ENCODE assay signal across 23 cellular contexts in the genomic region with DNA sequence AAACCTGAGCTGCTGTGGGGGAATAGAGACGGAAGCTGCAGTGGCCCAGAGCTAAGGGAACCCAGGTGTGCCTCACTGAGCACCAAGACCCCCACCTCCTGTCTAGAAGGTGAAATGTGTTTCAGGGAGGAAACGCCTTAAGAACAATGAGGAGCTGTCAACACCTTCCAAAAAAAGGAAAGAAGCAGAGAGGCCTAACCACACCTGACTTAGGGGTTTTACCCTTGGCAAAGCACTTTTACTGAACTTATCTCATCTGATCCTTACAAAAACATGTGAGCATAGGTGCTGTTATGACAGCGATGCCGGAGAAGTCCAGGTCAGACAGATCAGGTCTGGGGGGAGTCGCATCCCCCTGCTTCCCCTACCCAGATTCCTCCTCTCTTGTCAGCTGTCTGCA. TPM values are rescaled to one million over a fixed set of nuclear protein-coding genes. Genes with fewer than 3 reads are reported as not detected.
A peak's percentile ranks its signal among the peaks of the same experiment; 100 is the strongest.
DNase-seq lines count a peak whose midpoint lies in the region; ATAC-seq, FAIRE-seq and TF ChIP-seq lines count a peak whose summit lies in the region.
"Had no signal": no experiment of that assay in that cellular context is flagged by ENCODE, and none has a peak within 500 bp of the region (broad histone marks: within the 10 kb centered on the region; RNA-seq: fewer than 3 reads in every experiment).

No MANE protein-coding gene starts in this region.

- no peaks in the 10 kb centered on the region for H3K9me3 Mint-ChIP-seq in activated CD4-positive, alpha-beta T cell treated with anti-CD3 and anti-CD28 coated beads for 36 hours (ENCODE audit: low read depth)
- H3K9me3 Mint-ChIP-seq in neural progenitor cell = no peaks in the 10 kb centered on the region
- H3K9me3 Mint-ChIP-seq: activated T-helper 2 cell treated with anti-CD3 and anti-CD28 coated beads, Interferon-gamma antibody, Interleukin-2, Interleukin-4, amounts not matched to agents 10 μg/mL and 5 μg/mL and 100 μg/mL, durations not matched to agents 14 hours and 24 hours and 36 hours; type B pancreatic cell had no signal

- CTCF ChIA-PET in activated CD4-positive, alpha-beta T cell treated with anti-CD3 and anti-CD28 coated beads for 36 hours (lab: Charles Lee) = interaction anchor here (0.5 to 3.0 kb wide), 6 partner anchors 17 to 134 kb away, joined by 3 to 9 read pairs (median 4); a partner anchor contains a TSS
- CTCF ChIA-PET in HCT116 (lab: Charles Lee) (no interaction called here), GM12878 (lab: Yijun Ruan, JAX) (interaction anchor here (0.9 to 8.6 kb wide), 11 partner anchors 10 to 120 kb away, joined by 3 to 146 read pairs (median 9); a partner anchor contains a TSS)

- H3K9ac ChIP-seq in HCT116 (ENCODE audit: low read length) = no peak overlapping the region
- H3K9ac ChIP-seq in GM12878 (ENCODE audit: control insufficient read depth, insufficient read depth, low read length) = no peak overlapping the region
- no peak overlapping the region for H3K9ac ChIP-seq in neural progenitor cell

- H3K9me3 ChIP-seq in HCT116 (ENCODE audit: control insufficient read depth in 1 of 2, insufficient read depth in 1 of 2, low read depth in 1 of 2, low read length in 2 of 2) = no peaks in the 10 kb centered on the region
- H3K9me3 ChIP-seq in GM12878 (replicated peaks; ENCODE audit: control insufficient read depth, insufficient read depth, low read length) = no peaks in the 10 kb centered on the region
- no peaks in the 10 kb centered on the region for H3K9me3 ChIP-seq in neural progenitor cell (ENCODE audit: low read depth)
- H3K9me3 ChIP-seq: breast epithelium, colonic mucosa, stomach had no signal

- SMC1A ChIA-PET in GM12878 (lab: Charles Lee; ENCODE audit: uncharacterized antibody, unreplicated experiment) = interaction anchor here (1.3 to 17.5 kb wide), 9 partner anchors 11 to 96 kb away, joined by 5 to 240 read pairs (median 13); a partner anchor contains a TSS

- TF ChIP-seq EP300 in GM12878 (IDR thresholded peaks at IDR 0.05; ENCODE audit: borderline replicate concordance in 1 of 2, control insufficient read depth in 1 of 2, low read depth in 2 of 2, low read length in 2 of 2) = peak in 1 of 2 experiments; percentile 15; a peak in 1 of 4 replicates

- H3K4me1 ChIP-seq in HCT116 (ENCODE audit: control insufficient read depth in 1 of 2, insufficient read depth in 2 of 2, low read length in 2 of 2) (peaks cover 38 to 52% of the 10 kb centered on the region in 2 experiments), GM12878 (ENCODE audit: control insufficient read depth, insufficient read depth, low read length) (peaks cover 87% of the 10 kb centered on the region), neural progenitor cell (peaks cover 25% of the 10 kb centered on the region)
- H3K4me1 ChIP-seq: colonic mucosa had no signal

- H3K27me3 ChIP-seq in HCT116 (ENCODE audit: insufficient read depth, low read length) = no peaks in the 10 kb centered on the region
- no peaks in the 10 kb centered on the region for H3K27me3 ChIP-seq in GM12878 (replicated peaks in 1 of 2; ENCODE audit: control insufficient read depth in 2 of 2, insufficient read depth in 2 of 2, low read length in 1 of 2)
- H3K27me3 ChIP-seq in neural progenitor cell = peaks cover 21% of the 10 kb centered on the region
- H3K27me3 ChIP-seq: breast epithelium, colonic mucosa had no signal

- no peaks in the 10 kb centered on the region for H3K79me2 ChIP-seq in HCT116 (ENCODE audit: insufficient read depth, low read length)
- peaks cover 1% of the 10 kb centered on the region; the same call in 1 of the 2 replicates for H3K79me2 ChIP-seq in GM12878 (ENCODE audit: control insufficient read depth, insufficient read depth, low read length)
- H3K79me2 ChIP-seq in neural progenitor cell (ENCODE audit: low read depth) = no peaks in the 10 kb centered on the region

- FAIRE-seq in GM12878 (lab: Jason Lieb, UNC) = no peak
- FAIRE-seq: H54 had no signal

- no peak overlapping the region for H3K27ac Mint-ChIP-seq in activated CD4-positive, alpha-beta T cell treated with anti-CD3 and anti-CD28 coated beads for 36 hours
- no peak overlapping the region for H3K27ac Mint-ChIP-seq in neural progenitor cell
- H3K27ac Mint-ChIP-seq: activated T-helper 2 cell treated with anti-CD3 and anti-CD28 coated beads, Interferon-gamma antibody, Interleukin-2, Interleukin-4, amounts not matched to agents 10 μg/mL and 5 μg/mL and 100 μg/mL, durations not matched to agents 14 hours and 24 hours and 36 hours had no signal

- POLR2A ChIA-PET in activated CD4-positive, alpha-beta T cell treated with anti-CD3 and anti-CD28 coated beads for 36 hours (lab: Charles Lee) = no interaction called here
- POLR2A ChIA-PET in HCT116 (lab: Charles Lee) = interaction anchor here (1.1 to 9.1 kb wide), 5 partner anchors 9 to 20 kb away, joined by 3 to 119 read pairs (median 3); a partner anchor contains a TSS
- POLR2A ChIA-PET in GM12878 (lab: Charles Lee) = interaction anchor here (1.1 to 10.4 kb wide), 9 partner anchors 8 to 99 kb away, joined by 3 to 243 read pairs (median 5); a partner anchor contains a TSS

- H3K4me2 ChIP-seq in HCT116 (ENCODE audit: low read length) (peak overlapping the region; percentile 44), GM12878 (ENCODE audit: control insufficient read depth, insufficient read depth) (peak overlapping the region; percentile 74), neural progenitor cell (peak overlapping the region; percentile 28)

- RAD21 ChIA-PET in HCT116 (lab: Charles Lee; ENCODE audit: low non-redundant PET in 1 of 2, low total read pairs in 2 of 2, uncharacterized antibody in 2 of 2, unreplicated experiment in 2 of 2) = interaction anchor here in 1 of 2 experiments (0.6 kb wide), 1 partner anchor 48 kb away, joined by 5 read pairs; no protein-coding TSS in a partner anchor
- RAD21 ChIA-PET in GM12878 (lab: Charles Lee; ENCODE audit: unreplicated experiment) = interaction anchor here (0.9 to 8.0 kb wide), 11 partner anchors 11 to 92 kb away, joined by 3 to 195 read pairs (median 8); a partner anchor contains a TSS

- no peak overlapping the region for H2AFZ ChIP-seq in HCT116 (ENCODE audit: low read depth, low read length, poor library complexity, severe bottlenecking)
- no peak overlapping the region; the same call in 1 of the 2 replicates for H2AFZ ChIP-seq in GM12878 (ENCODE audit: control insufficient read depth, low read depth, low read length)
- no peak overlapping the region for H2AFZ ChIP-seq in neural progenitor cell (replicated peaks)

- intact Hi-C loops in activated CD4-positive, alpha-beta T cell treated with anti-CD3 and anti-CD28 coated beads for 36 hours (cut with DNase I, micrococcal nuclease) = no loop called here
- intact Hi-C loops in HCT116 (cut with micrococcal nuclease) (no loop called here), GM12878 (cut with micrococcal nuclease; ENCODE audit: unreplicated experiment) (loop anchor here (2.0 kb wide), 1 partner anchor 16 kb away; a partner anchor contains a TSS)

- H3K36me3 Mint-ChIP-seq in activated CD4-positive, alpha-beta T cell treated with anti-CD3 and anti-CD28 coated beads for 36 hours (ENCODE audit: low read depth) = no peaks in the 10 kb centered on the region
- no peaks in the 10 kb centered on the region for H3K36me3 Mint-ChIP-seq in neural progenitor cell
- H3K36me3 Mint-ChIP-seq: type B pancreatic cell had no signal

- H3K27ac ChIP-seq in HCT116 (ENCODE audit: low read depth, low read length) = no peak overlapping the region
- H3K27ac ChIP-seq in GM12878 (ENCODE audit: control insufficient read depth, insufficient read depth) = peak overlapping the region; percentile 77
- no peak overlapping the region for H3K27ac ChIP-seq in neural progenitor cell
- H3K27ac ChIP-seq: 22Rv1, breast epithelium, colonic mucosa, stomach had no signal

- ATAC-seq in activated CD4-positive, alpha-beta T cell treated with anti-CD3 and anti-CD28 coated beads for 36 hours = peak; percentile 51
- ATAC-seq in HCT116 (no peak), GM12878 (peak; percentile 16), HG03108 (IDR thresholded peaks at IDR 0.05; ENCODE audit: unreplicated experiment) (no peak), HG03439 (IDR thresholded peaks at IDR 0.05; ENCODE audit: unreplicated experiment) (no peak), HG03097 (IDR thresholded peaks at IDR 0.05; ENCODE audit: low FRiP score, unreplicated experiment) (no peak)

- TF ChIP-seq RAD21 in HCT116 (IDR thresholded peaks at IDR 0.05; ENCODE audit: low read depth) (no peak), GM12878 (IDR thresholded peaks at IDR 0.05; ENCODE audit: insufficient read depth, low read depth, low read length) (peak; percentile 9; the same call in 1 of the 2 replicates)

- peaks cover 8% of the 10 kb centered on the region for H3K27me3 Mint-ChIP-seq in activated CD4-positive, alpha-beta T cell treated with anti-CD3 and anti-CD28 coated beads for 36 hours
- H3K27me3 Mint-ChIP-seq in neural progenitor cell (ENCODE audit: insufficient read depth, low read depth) = no peaks in the 10 kb centered on the region
- H3K27me3 Mint-ChIP-seq: type B pancreatic cell had no signal

- H3K4me3 ChIP-seq in HCT116 (replicated peaks in 1 of 2; ENCODE audit: low read depth in 1 of 2, low read length in 2 of 2) = no peak overlapping the region
- H3K4me3 ChIP-seq in GM12878 = no peak overlapping the region; the same call in 1 of the 2 replicates
- no peak overlapping the region for H3K4me3 ChIP-seq in neural progenitor cell
- H3K4me3 ChIP-seq: breast epithelium, colonic mucosa, stomach had no signal

- H3K36me3 ChIP-seq in HCT116 (ENCODE audit: control insufficient read depth in 1 of 2, insufficient read depth in 2 of 2, low read length in 2 of 2) (no peaks in the 10 kb centered on the region), GM12878 (ENCODE audit: control insufficient read depth in 2 of 2, insufficient read depth in 2 of 2, low read length in 1 of 2) (no peaks in the 10 kb centered on the region), neural progenitor cell (no peaks in the 10 kb centered on the region)
- H3K36me3 ChIP-seq: breast epithelium, colonic mucosa, stomach had no signal

- TF ChIP-seq POLR2A in HCT116 (IDR thresholded peaks at IDR 0.05; ENCODE audit: borderline replicate concordance, extremely low read depth, insufficient read depth, insufficient read length) (no peak), GM12878 (IDR thresholded peaks at IDR 0.05; ENCODE audit: low read depth, low read length) (no peak)

- peaks cover 19% of the 10 kb centered on the region for H3F3A ChIP-seq in neural progenitor cell (ENCODE audit: low read depth)

- no peak for DNase-seq in activated CD4-positive, alpha-beta T cell treated with anti-CD3 and anti-CD28 coated beads for 36 hours
- no peak for DNase-seq in activated CD4-positive, alpha-beta T cell treated with anti-CD3 and anti-CD28 coated beads for 4 hours
- DNase-seq in HCT116 (ENCODE audit: low read depth, low spot score) = no peak
- no peak for DNase-seq in GM12878 (ENCODE audit: low read depth, low spot score)
- DNase-seq in neural progenitor cell (ENCODE audit: low spot score) = no peak
- DNase-seq: KBM-7; kidney glomerular epithelial cell; MV-4-11; NCI-H1694; SHP77 treated with DMSO at 0.1 percent for 48 hours; stimulated activated CD4-positive, alpha-beta T cell treated with anti-CD3 and anti-CD28 coated beads, Interleukin-4, amount 100 ng/mL, for 24 hours; T-helper 1 cell had no signal

- TF ChIP-seq CTCF in HCT116 (IDR thresholded peaks at IDR 0.05 in 2 of 3, conservative IDR thresholded peaks at IDR 0.05 in 1 of 3; ENCODE audit: borderline replicate concordance in 1 of 3, insufficient read depth in 1 of 3, low read depth in 2 of 3, low read length in 2 of 3) (no peak), GM12878 (IDR thresholded peaks at IDR 0.05 in 2 of 3, conservative IDR thresholded peaks at IDR 0.05 in 1 of 3; ENCODE audit: control insufficient read depth in 2 of 3, extremely low read depth in 1 of 3, insufficient read depth in 1 of 3, low read depth in 3 of 3, low read length in 3 of 3) (no peak; a peak in 1 of 6 replicates), neural progenitor cell (IDR thresholded peaks at IDR 0.05) (no peak)

- peaks cover 21% of the 10 kb centered on the region for H3K4me1 Mint-ChIP-seq in activated CD4-positive, alpha-beta T cell treated with anti-CD3 and anti-CD28 coated beads for 36 hours
- H3K4me1 Mint-ChIP-seq in neural progenitor cell = peaks cover 17% of the 10 kb centered on the region

- H3K9me2 ChIP-seq in HCT116 (ENCODE audit: insufficient read depth) = no peaks in the 10 kb centered on the region

- 62% methylated on average over 5 of the region's 5 CpGs for WGBS in GM12878 (ENCODE audit: insufficient coverage, insufficient replicate concordance, low lambda C conversion rate, missing lambda C conversion rate)

- in situ Hi-C loops in GM12878 (cut with MboI) = no loop called here

- BruUV-seq in HCT116 (replicated peaks; lab: Mats Ljungman, UMichigan) = no TSS peak
- BruUV-seq in GM12878 (replicated peaks; lab: Mats Ljungman, UMichigan) = no TSS peak

- H3K4me3 Mint-ChIP-seq in activated CD4-positive, alpha-beta T cell treated with anti-CD3 and anti-CD28 coated beads for 36 hours = no peak overlapping the region
- H3K4me3 Mint-ChIP-seq in neural progenitor cell = no peak overlapping the region
- H3K4me3 Mint-ChIP-seq: type B pancreatic cell had no signal

- H4K20me1 ChIP-seq in HCT116 (ENCODE audit: insufficient read depth) (no peaks in the 10 kb centered on the region), GM12878 (ENCODE audit: control insufficient read depth, insufficient read depth) (no peaks in the 10 kb centered on the region), neural progenitor cell (ENCODE audit: low read depth) (no peaks in the 10 kb centered on the region)

RNA-seq across cellular contexts. Expression of a gene that starts 16.1 kb away (rescaled TPM):
- 10 to 100 TPM; 31.3 to 35.9 TPM for total RNA-seq in activated CD4-positive, alpha-beta T cell treated with anti-CD3 and anti-CD28 coated beads for 36 hours
- total RNA-seq in HCT116 (2021; ENCODE audit: unreplicated experiment) (179 TPM), GM12878 (2014; rRNA removed) (186 and 198 TPM in 2 replicates), GM12878 (2014; rRNA removed; fragmentation: Illumina TruSeq; extraction: Trizol) (139 and 144 TPM in 2 replicates), GM12878 (2021) (315 and 321 TPM in 2 replicates), neural progenitor cell (ENCODE audit: low replicate concordance) (7.0 and 14.1 TPM in 2 replicates)
- 218 and 229 TPM in 2 replicates for polyA plus RNA-seq in HCT116 (2012)
- total RNA-seq in GM12878 (2013; cell fraction: nucleolus; rRNA removed) = 98.4 and 111 TPM in 2 replicates
- polyA plus RNA-seq in GM12878 (2011; ENCODE audit: low read depth) = 50.2 TPM
- polyA plus RNA-seq in GM12878 (2011; rRNA removed) (103 and 200 TPM in 2 replicates), GM12878 (2014; fragmentation: Illumina TruSeq; extraction: Trizol) (154 and 232 TPM in 2 replicates), GM12878 (2014; fragmentation: Nextera tagmentation; extraction: Ambion mirVana) (10 to 100 TPM; 25.2 to 48.4 TPM), GM12878 (2014; rRNA removed) (330 and 358 TPM in 2 replicates), GM12878 (2016; fragmentation: Nextera tagmentation; extraction: Ambion mirVana) (100 to 1,000 TPM; 604 to 637 TPM)
- polyA plus RNA-seq in GM12878 (2011; cell fraction: cytosol; rRNA removed) = 275 and 303 TPM in 2 replicates
- polyA plus RNA-seq in GM12878 (2011; cell fraction: nucleus; rRNA removed) = 252 and 284 TPM in 2 replicates
- polyA plus RNA-seq in GM12878 (2012) = 129 and 156 TPM in 2 replicates
- 81.2 and 140 TPM in 2 replicates for polyA minus RNA-seq in GM12878 (2011; rRNA and poly(A)+ RNA removed)
- polyA minus RNA-seq in GM12878 (2011; cell fraction: cytosol; rRNA and poly(A)+ RNA removed) = 55.9 and 57.9 TPM in 2 replicates
- polyA minus RNA-seq in GM12878 (2011; cell fraction: nucleus; rRNA and poly(A)+ RNA removed) = 58.8 and 96.6 TPM in 2 replicates

RNA-seq across cellular contexts. Expression of a gene that starts 35.2 kb away (rescaled TPM):
- total RNA-seq in activated CD4-positive, alpha-beta T cell treated with anti-CD3 and anti-CD28 coated beads for 36 hours = under 1 TPM in 1 of 2 experiments, not detected in 1; 0.05 TPM
- total RNA-seq in HCT116 (2021; ENCODE audit: unreplicated experiment) (0.05 TPM), GM12878 (2014; rRNA removed) (0.06 TPM in 1 of 2 replicates, not detected in the other), GM12878 (2014; rRNA removed; fragmentation: Illumina TruSeq; extraction: Trizol) (not detected in 2 replicates), GM12878 (2021) (0.05 TPM in 1 of 2 replicates, not detected in the other), neural progenitor cell (ENCODE audit: low replicate concordance) (0.03 TPM in 1 of 2 replicates, not detected in the other)
- 0.02 and 0.03 TPM in 2 replicates for polyA plus RNA-seq in HCT116 (2012)
- 0.23 TPM in 1 of 2 replicates, not detected in the other for total RNA-seq in GM12878 (2013; cell fraction: nucleolus; rRNA removed)
- polyA plus RNA-seq in GM12878 (2011; ENCODE audit: low read depth) = not detected
- polyA plus RNA-seq in GM12878 (2011; rRNA removed) (0.05 TPM in 1 of 2 replicates, not detected in the other), GM12878 (2014; fragmentation: Illumina TruSeq; extraction: Trizol) (0.01 TPM in 1 of 2 replicates, not detected in the other), GM12878 (2014; fragmentation: Nextera tagmentation; extraction: Ambion mirVana) (under 1 TPM in 1 of 2 experiments, not detected in 1; 0.02 TPM), GM12878 (2014; rRNA removed) (0.01 and 0.05 TPM in 2 replicates), GM12878 (2016; fragmentation: Nextera tagmentation; extraction: Ambion mirVana) (under 1 TPM; 0.05 to 0.08 TPM)
- polyA plus RNA-seq in GM12878 (2011; cell fraction: cytosol; rRNA removed) = 0.05 and 0.06 TPM in 2 replicates
- polyA plus RNA-seq in GM12878 (2011; cell fraction: nucleus; rRNA removed) = 0.24 and 0.26 TPM in 2 replicates
- polyA plus RNA-seq in GM12878 (2012) = 0.03 and 0.05 TPM in 2 replicates
- 0.05 TPM in 1 of 2 replicates, not detected in the other for polyA minus RNA-seq in GM12878 (2011; rRNA and poly(A)+ RNA removed)
- polyA minus RNA-seq in GM12878 (2011; cell fraction: cytosol; rRNA and poly(A)+ RNA removed) = not detected in 2 replicates
- polyA minus RNA-seq in GM12878 (2011; cell fraction: nucleus; rRNA and poly(A)+ RNA removed) = not detected in 2 replicates
- total RNA-seq: activated T-helper 2 cell treated with anti-CD3 and anti-CD28 coated beads, Interferon-gamma antibody, Interleukin-2, Interleukin-4, amounts not matched to agents 10 μg/mL and 5 μg/mL and 100 μg/mL, durations not matched to agents 14 hours and 24 hours and 36 hours; myocyte had no signal

Comparison
In these comparisons a context has a peak if more than half of its experiments do, and no peak if none do; other contexts are left out.
1. ATAC-seq: peak in activated CD4-positive, alpha-beta T cell treated with anti-CD3 and anti-CD28 coated beads for 36 hours (single experiment) and GM12878 (single experiment); none in HCT116 (single experiment), HG03108 (single experiment), HG03439 (single experiment) and HG03097 (single experiment).
2. Peak in every context shown above with its lines, with median percentiles within 50 percentile points of each other: H3K4me2 ChIP-seq.